Comparison of ENCODE assay signal across 9 cellular contexts in the genomic region with DNA sequence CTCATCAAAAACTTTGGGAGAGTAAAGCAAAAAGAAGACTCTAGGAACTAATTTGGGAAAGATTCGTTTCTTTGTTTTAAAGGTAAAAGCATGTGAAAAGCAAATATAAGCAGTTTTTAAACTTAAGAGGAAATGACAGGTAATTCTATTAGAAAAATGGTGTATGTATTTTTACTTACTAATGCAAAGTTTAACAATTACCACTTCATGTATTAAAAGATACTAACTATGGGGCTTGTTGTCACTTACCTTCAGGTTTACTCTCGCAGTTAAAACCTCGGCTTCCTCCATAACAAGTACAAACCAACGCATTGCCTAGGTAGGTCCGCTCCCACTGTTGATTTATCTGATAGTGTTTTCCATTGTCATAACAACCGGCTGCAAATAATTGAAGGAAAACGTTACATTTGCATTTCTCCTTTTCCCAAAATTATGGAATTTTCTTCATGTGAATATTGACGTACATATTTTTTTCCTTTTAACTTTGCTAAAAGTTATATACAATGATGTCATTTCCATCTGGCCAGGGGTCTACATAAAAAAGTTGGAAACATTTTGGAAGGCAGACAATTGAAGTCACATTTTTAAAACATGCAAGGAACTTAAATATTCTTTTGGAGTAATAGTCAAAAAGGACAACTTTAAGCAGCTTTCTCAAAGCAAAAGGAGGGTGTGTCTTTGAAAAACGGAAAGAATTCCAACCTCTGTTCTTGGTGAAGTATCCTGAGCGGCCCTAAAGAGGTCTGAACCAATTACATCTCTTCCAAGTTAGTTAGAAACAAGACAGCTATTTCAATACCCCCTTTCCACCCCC. TPM values are rescaled to one million over a fixed set of nuclear protein-coding genes. Genes with fewer than 3 reads are reported as not detected.
DNase-seq lines count a peak whose midpoint lies in the region; ATAC-seq, FAIRE-seq and TF ChIP-seq lines count a peak whose summit lies in the region.
"Had no signal": no experiment of that assay in that cellular context is flagged by ENCODE, and none has a peak within 500 bp of the region (broad histone marks: within the 10 kb centered on the region; RNA-seq: fewer than 3 reads in every experiment).

No MANE protein-coding gene starts in this region.

- H3K79me2 ChIP-seq in HepG2 (ENCODE audit: insufficient read depth, low read length) = peaks cover 61% of the 10 kb centered on the region

- H2AFZ ChIP-seq in HepG2 (ENCODE audit: low read length) = no peak overlapping the region

- H3K9ac ChIP-seq in HepG2 (ENCODE audit: insufficient read depth, low read depth, low read length) = peak overlapping the region; percentile 95

- TF ChIP-seq POLR2A in HepG2 (IDR thresholded peaks at IDR 0.05; ENCODE audit: insufficient read depth in 1 of 2, low read depth in 2 of 2, low read length in 2 of 2) (peak in 1 of 2 experiments; percentile 26; a peak in 2 of 4 replicates), tibial nerve (IDR thresholded peaks at IDR 0.05) (no peak)

- H3K4me1 Mint-ChIP-seq in activated T-cell treated with anti-CD3 and anti-CD28 coated beads, Interleukin-2, amount 50 U/mL, for 4 hours (ENCODE audit: low read depth) = peaks cover 20% of the 10 kb centered on the region

- in situ Hi-C loops in HepG2 (cut with HindIII; ENCODE audit: extremely low pct_ligation_motif_present, low pct_unique_long_range_greater_than_20kb) = loop anchor here (5.0 kb wide), 2 partner anchors 183 to 488 kb away; no protein-coding TSS in a partner anchor

- H3K36me3 ChIP-seq in HepG2 (replicated peaks in 1 of 2; ENCODE audit: control insufficient read depth in 1 of 2, insufficient read depth in 2 of 2, low read length in 2 of 2) = peaks cover 16 to 38% of the 10 kb centered on the region in 2 experiments
- H3K36me3 ChIP-seq in tibial nerve = peaks cover 0 to 9% (median 0%) of the 10 kb centered on the region in 3 donors

- TF ChIP-seq RAD21 in HepG2 (CRISPR knock-in tag; IDR thresholded peaks at IDR 0.05) = no peak

- DNase-seq in activated T-cell treated with anti-CD3 and anti-CD28 coated beads, Interleukin-2, amount 50 U/mL, for 4 hours = no peak
- no peak for DNase-seq in activated T-cell treated with anti-CD3 and anti-CD28 coated beads, Interleukin-2, amount 50 U/mL, for 1 hour
- DNase-seq in astrocyte of the hippocampus (ENCODE audit: low read depth, low spot score) = peak; percentile 33
- DNase-seq in HepG2 (ENCODE audit: low spot score) = no peak
- DNase-seq in tibial nerve (ENCODE audit: low spot score in 2 of 2) = no peak
- no peak for DNase-seq in NCI-H2196 (lab: John Stamatoyannopoulos, UW; ENCODE audit: unreplicated experiment)
- DNase-seq in cerebellum (ENCODE audit: low spot score) = no peak
- DNase-seq in GM19240 (ENCODE audit: insufficient read length, low spot score) = no peak
- DNase-seq: NCI-H1436 treated with DMSO at 0.1 percent for 48 hours had no signal

- POLR2A ChIA-PET in HepG2 (lab: Yijun Ruan, JAX) = interaction anchor here (0.9 to 5.8 kb wide), 9 partner anchors 14 to 359 kb away, joined by 3 to 118 read pairs (median 4); no protein-coding TSS in a partner anchor

- H3K27me3 ChIP-seq in HepG2 (ENCODE audit: control insufficient read depth in 1 of 2, insufficient read depth in 2 of 2, low read length in 2 of 2) = no peaks in the 10 kb centered on the region; a peak in 1 of 5 replicates
- H3K27me3 ChIP-seq in tibial nerve = no peaks in the 10 kb centered on the region

- H3K9me3 ChIP-seq in HepG2 (ENCODE audit: low read length) (no peaks in the 10 kb centered on the region), tibial nerve (no peaks in the 10 kb centered on the region)

- intact Hi-C loops in HepG2 (cut with micrococcal nuclease; ENCODE audit: unreplicated experiment) = loop anchor here (2.0 to 5.0 kb wide), 3 partner anchors 16 to 393 kb away; no protein-coding TSS in a partner anchor

- peak overlapping the region; percentile 89 for H3K4me2 ChIP-seq in HepG2 (ENCODE audit: low read depth, low read length)

- 2% methylated on average over 10 of the region's 10 CpGs for WGBS in HepG2 (ENCODE audit: low lambda C conversion rate)
- 24 to 29% methylated on average over 10 of the region's 10 CpGs for WGBS in tibial nerve, 2 donors

- ATAC-seq in activated T-cell treated with anti-CD3 and anti-CD28 coated beads, Interleukin-2, amount 50 U/mL, for 4 hours = no peak
- ATAC-seq in HepG2 = no peak

- no peak for FAIRE-seq in HepG2 (lab: Jason Lieb, UNC)

- H3K4me1 ChIP-seq in HepG2 (ENCODE audit: insufficient read depth, low read length) = peaks cover 73% of the 10 kb centered on the region
- peaks cover 0 to 64% (median 4%) of the 10 kb centered on the region in 4 donors for H3K4me1 ChIP-seq in tibial nerve

- H3K27ac ChIP-seq in HepG2 (ENCODE audit: extremely low read length, insufficient read depth, low read length) (peak overlapping the region; percentile 71), tibial nerve (peak overlapping the region; percentile 77 to 95 (median 92))

- H3K4me3 Mint-ChIP-seq in activated T-cell treated with anti-CD3 and anti-CD28 coated beads, Interleukin-2, amount 50 U/mL, for 4 hours = peak overlapping the region; percentile 49

- peaks cover 55% of the 10 kb centered on the region for H4K20me1 ChIP-seq in HepG2 (ENCODE audit: insufficient read depth, low read length)

- CTCF ChIA-PET in HepG2 (lab: Yijun Ruan, JAX; ENCODE audit: low intra/inter-chr PET ratio, low total read pairs) = no interaction called here

- TF ChIP-seq EP300 in HepG2 (IDR thresholded peaks at IDR 0.05; ENCODE audit: low read depth in 2 of 2, low read length in 2 of 2) = no peak
- TF ChIP-seq EP300 in HepG2 (CRISPR knock-in tag; IDR thresholded peaks at IDR 0.05; ENCODE audit: borderline replicate concordance) = no peak
- no peak for TF ChIP-seq EP300 in tibial nerve (IDR thresholded peaks at IDR 0.05)

- no peaks in the 10 kb centered on the region for H3K36me3 Mint-ChIP-seq in activated T-cell treated with anti-CD3 and anti-CD28 coated beads, Interleukin-2, amount 50 U/mL, for 4 hours (ENCODE audit: insufficient read depth)

- H3K4me3 ChIP-seq in HepG2 (replicated peaks in 1 of 3; ENCODE audit: insufficient read depth in 1 of 3, low read depth in 2 of 3, low read length in 3 of 3) (peak overlapping the region; percentile 86 to 99 (median 95)), tibial nerve (peak overlapping the region; percentile 58 to 85 (median 62))

- TF ChIP-seq CTCF in HepG2 (CRISPR knock-in tag; IDR thresholded peaks at IDR 0.05) (no peak), tibial nerve (IDR thresholded peaks at IDR 0.05) (no peak)

- TSS peak; percentile 66 for BruUV-seq in HepG2 (replicated peaks; lab: Mats Ljungman, UMichigan)

- H3K9me3 Mint-ChIP-seq in activated T-cell treated with anti-CD3 and anti-CD28 coated beads, Interleukin-2, amount 50 U/mL, for 4 hours = no peaks in the 10 kb centered on the region

- H3K27me3 Mint-ChIP-seq in activated T-cell treated with anti-CD3 and anti-CD28 coated beads, Interleukin-2, amount 50 U/mL, for 4 hours (ENCODE audit: low read depth) = peaks cover 73% of the 10 kb centered on the region

TF ChIP-seq in HepG2, 621 proteins besides CTCF, POLR2A, EP300 and RAD21 (continues in another document):
- peak; percentile 22; the same call in 1 of the 2 replicates for TF ChIP-seq SAP130 (CRISPR knock-in tag; IDR thresholded peaks at IDR 0.05; ENCODE audit: low read depth)
- no peak for TF ChIP-seq MXD1 (CRISPR knock-in tag; IDR thresholded peaks at IDR 0.05)
- TF ChIP-seq PHF21A (CRISPR knock-in tag; IDR thresholded peaks at IDR 0.05) = no peak
- no peak for TF ChIP-seq KDM1A (CRISPR knock-in tag; IDR thresholded peaks at IDR 0.05)
- TF ChIP-seq TEAD2 (CRISPR knock-in tag; IDR thresholded peaks at IDR 0.05) = no peak
- TF ChIP-seq YEATS2 (CRISPR knock-in tag; IDR thresholded peaks at IDR 0.05; ENCODE audit: borderline replicate concordance) = no peak
- TF ChIP-seq FOXA3 (CRISPR knock-in tag; IDR thresholded peaks at IDR 0.05) = no peak
- peak; percentile 63; the same call in 1 of the 2 replicates for TF ChIP-seq PAF1 (CRISPR knock-in tag; IDR thresholded peaks at IDR 0.05)
- TF ChIP-seq NFIB (CRISPR knock-in tag; IDR thresholded peaks at IDR 0.05; ENCODE audit: borderline replicate concordance) = no peak
- no peak for TF ChIP-seq ZKSCAN8 (CRISPR knock-in tag; IDR thresholded peaks at IDR 0.05; ENCODE audit: borderline replicate concordance)
- no peak for TF ChIP-seq SUZ12 (IDR thresholded peaks at IDR 0.05; ENCODE audit: low read depth, low read length)
- no peak for TF ChIP-seq ZNF143 (CRISPR knock-in tag; IDR thresholded peaks at IDR 0.05)

RNA-seq across cellular contexts. Expression of gene FN1, which starts 1.2 kb away (rescaled TPM):
- 1 to 10 TPM; 3.0 to 4.6 (median 3.9) TPM for total RNA-seq in activated T-cell treated with anti-CD3 and anti-CD28 coated beads, Interleukin-2, amount 50 U/mL, for 4 hours
- total RNA-seq in HepG2 (2016; rRNA removed; fragmentation: Illumina TruSeq; extraction: Trizol) (1,029 and 1,847 TPM in 2 replicates), tibial nerve (100 to 1,000 TPM; 272 to 709 (median 375) TPM), cerebellum (262 TPM)
- total RNA-seq in HepG2 (2016; cell fraction: cytosol; rRNA removed; fragmentation: Illumina TruSeq; extraction: Trizol; ENCODE audit: low read depth) = 126 and 147 TPM in 2 replicates
- 854 and 1,853 TPM in 2 replicates for total RNA-seq in HepG2 (2016; cell fraction: insoluble cytoplasmic fraction; rRNA removed; fragmentation: Illumina TruSeq; extraction: Trizol)
- 296 and 350 TPM in 2 replicates for total RNA-seq in HepG2 (2016; cell fraction: membrane; rRNA removed; fragmentation: Illumina TruSeq; extraction: Trizol)
- 2,550 and 3,138 TPM in 2 replicates for total RNA-seq in HepG2 (2016; cell fraction: nucleus; rRNA removed; fragmentation: Illumina TruSeq; extraction: Trizol)
- 6,471 and 8,294 TPM in 2 replicates for polyA plus RNA-seq in HepG2 (2011; rRNA removed)
- polyA plus RNA-seq in HepG2 (2011; cell fraction: cytosol; rRNA removed) = 5,228 and 6,020 TPM in 2 replicates
- 7,071 and 7,329 TPM in 2 replicates for polyA plus RNA-seq in HepG2 (2011; cell fraction: nucleus; rRNA removed)
- polyA plus RNA-seq in HepG2 (2012) = 6,919 and 7,291 TPM in 2 replicates
- 105 and 116 TPM in 2 replicates for polyA plus RNA-seq in HepG2 (2016; cell fraction: cytosol; fragmentation: Illumina TruSeq; extraction: Trizol; ENCODE audit: low read depth)
- 930 and 1,012 TPM in 2 replicates for polyA plus RNA-seq in HepG2 (2016; cell fraction: insoluble cytoplasmic fraction; fragmentation: Illumina TruSeq; extraction: Trizol; ENCODE audit: low read depth)
- 206 and 247 TPM in 2 replicates for polyA plus RNA-seq in HepG2 (2016; cell fraction: membrane; fragmentation: Illumina TruSeq; extraction: Trizol; ENCODE audit: low read depth)
- 3,833 and 4,011 TPM in 2 replicates for polyA plus RNA-seq in HepG2 (2016; cell fraction: nucleus; fragmentation: Illumina TruSeq; extraction: Trizol; ENCODE audit: insufficient read depth, low read depth)
- 4.7 and 8,343 TPM in 2 replicates for polyA minus RNA-seq in HepG2 (2011; rRNA and poly(A)+ RNA removed; ENCODE audit: low replicate concordance)
- 6,416 and 9,415 TPM in 2 replicates for polyA minus RNA-seq in HepG2 (2011; cell fraction: cytosol; rRNA and poly(A)+ RNA removed)
- polyA minus RNA-seq in HepG2 (2011; cell fraction: nucleus; rRNA and poly(A)+ RNA removed) = 5,814 and 6,553 TPM in 2 replicates

Comparison
In these comparisons a context has a peak if more than half of its experiments do, and no peak if none do; other contexts are left out.
1. RNA of gene FN1, which starts 1.2 kb away (total RNA-seq): 126 to 3,138 TPM in HepG2, 272 to 709 TPM in tibial nerve and 262 TPM in cerebellum (single experiment); 3.0 to 4.6 TPM in activated T-cell treated with anti-CD3 and anti-CD28 coated beads, Interleukin-2, amount 50 U/mL, for 4 hours; every median in the first group is over 10 times any median in the second.